8 cellular contexts compared by ENCODE assay signal in the genomic region with DNA sequence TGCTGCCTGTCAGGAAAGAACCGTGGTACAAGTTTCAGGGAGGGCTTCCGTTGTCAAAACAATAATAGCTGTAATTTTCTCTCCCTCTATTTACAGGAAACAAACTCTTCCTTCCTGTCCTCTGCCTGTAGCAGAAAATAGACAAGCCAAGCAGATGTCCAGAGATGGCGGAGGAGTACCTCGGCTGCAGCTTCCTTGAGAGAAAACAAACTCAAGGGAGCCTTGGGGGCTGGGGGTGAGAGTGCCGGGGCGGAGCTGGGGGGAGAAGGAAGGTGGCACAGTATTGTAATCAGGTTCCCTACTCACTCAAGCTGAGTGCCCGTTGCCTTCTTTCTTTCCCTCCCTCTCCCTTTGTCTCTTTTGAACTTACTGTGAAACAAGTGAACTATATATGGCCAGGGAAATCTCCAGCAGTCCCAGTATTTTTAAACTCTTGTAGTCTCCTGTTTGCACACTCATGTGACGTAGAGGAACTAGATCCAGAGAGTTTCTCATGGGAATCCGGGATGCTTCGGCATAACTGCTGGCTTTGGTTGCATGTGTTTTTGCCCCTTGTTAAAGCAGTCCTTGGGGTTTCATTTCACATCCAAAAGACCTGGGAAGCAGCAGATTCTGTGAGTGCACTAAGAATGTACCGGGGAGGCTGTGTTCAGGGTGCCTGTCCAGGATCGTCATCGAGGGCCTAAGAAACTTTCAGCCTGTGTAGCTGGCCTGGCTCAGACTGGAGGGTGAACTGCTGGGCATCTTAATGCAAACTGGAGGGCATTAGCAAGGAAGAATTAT. TPM values are rescaled to one million over a fixed set of nuclear protein-coding genes. Genes with fewer than 3 reads are reported as not detected.
DNase-seq lines count a peak whose midpoint lies in the region; ATAC-seq and TF ChIP-seq lines count a peak whose summit lies in the region.

No MANE protein-coding gene starts in this region.

- peaks cover 6% of the 10 kb centered on the region for H3K27me3 ChIP-seq in CD8-positive, alpha-beta memory T cell (ENCODE audit: insufficient read depth, low read length, poor library complexity, severe bottlenecking)

- H3K4me1 ChIP-seq in CD8-positive, alpha-beta memory T cell (ENCODE audit: insufficient read depth, low read length) = no peaks in the 10 kb centered on the region

- no peak overlapping the region for H3K27ac Mint-ChIP-seq in CD8-positive, alpha-beta memory T cell

- no peak for TF ChIP-seq CTCF in GM13976 (IDR thresholded peaks at IDR 0.05; ENCODE audit: borderline replicate concordance, control extremely low read depth, extremely low read depth, insufficient read depth, missing control alignments)

- POLR2A ChIA-PET in CD8-positive, alpha-beta memory T cell (lab: Charles Lee) = no interaction called here

- H3K9me3 ChIP-seq in CD8-positive, alpha-beta memory T cell (ENCODE audit: low read length) = no peaks in the 10 kb centered on the region

- no peak overlapping the region for H3K4me3 ChIP-seq in CD8-positive, alpha-beta memory T cell (ENCODE audit: low read length)

- no peaks in the 10 kb centered on the region for H3K36me3 Mint-ChIP-seq in CD8-positive, alpha-beta memory T cell

- in situ Hi-C loops in GM13976 (cut with MboI; ENCODE audit: low sequenced_read_pairs, unreplicated experiment) = no loop called here

- CTCF ChIA-PET in CD8-positive, alpha-beta memory T cell (lab: Charles Lee) = interaction anchor here (1.4 kb wide), 1 partner anchor 35 kb away, joined by 3 read pairs; no protein-coding TSS in a partner anchor

- peaks cover 0 to 15% of the 10 kb centered on the region in 2 donors for H3K27me3 Mint-ChIP-seq in CD8-positive, alpha-beta memory T cell

- DNase-seq in GM13976 (ENCODE audit: low spot score) (peak; percentile 8), KG1 (lab: John Stamatoyannopoulos, UW) (peak; percentile 79), left ventricle myocardium superior (no peak), NCI-H446 treated with DMSO at 0.1 percent for 48 hours (lab: John Stamatoyannopoulos, UW) (no peak), NCI-H345 treated with DMSO at 0.1 percent for 48 hours (lab: John Stamatoyannopoulos, UW; ENCODE audit: unreplicated experiment) (no peak), T1000 (lab: John Stamatoyannopoulos, UW) (no peak)
- no peak for DNase-seq in CD8-positive, alpha-beta memory T cell

- peak; percentile 59 for ATAC-seq in GM21576 (IDR thresholded peaks at IDR 0.05; ENCODE audit: unreplicated experiment)
- ATAC-seq in left ventricle myocardium superior = peak; percentile 45

- no peaks in the 10 kb centered on the region for H3K9me3 Mint-ChIP-seq in CD8-positive, alpha-beta memory T cell

- H3K27ac ChIP-seq in CD8-positive, alpha-beta memory T cell (ENCODE audit: low read depth, low read length) = no peak overlapping the region

- intact Hi-C loops in left ventricle myocardium superior (cut with micrococcal nuclease) = no loop called here

- H3K4me1 Mint-ChIP-seq in CD8-positive, alpha-beta memory T cell = no peaks in the 10 kb centered on the region

- no peaks in the 10 kb centered on the region for H3K36me3 ChIP-seq in CD8-positive, alpha-beta memory T cell (ENCODE audit: insufficient read depth, low read length)

- H3K4me3 Mint-ChIP-seq in CD8-positive, alpha-beta memory T cell = peak overlapping the region in 1 of 7 donors; percentile 20

RNA-seq across cellular contexts. Expression of gene HDDC2, which starts 44.6 kb away (rescaled TPM):
- total RNA-seq in left ventricle myocardium superior = 92.0 TPM
- total RNA-seq in CD8-positive, alpha-beta memory T cell = 100 to 1,000 TPM in 1 of 2 experiments, 10 to 100 TPM in 1; 99.9 to 105 TPM
- 108 TPM for polyA plus RNA-seq in CD8-positive, alpha-beta memory T cell

Comparison
In these comparisons a context has a peak if more than half of its experiments do, and no peak if none do; other contexts are left out.
1. DNase-seq: peak in GM13976 (single experiment) and KG1 (single experiment); none in left ventricle myocardium superior (single experiment), CD8-positive, alpha-beta memory T cell (0 of 5), NCI-H446 treated with DMSO at 0.1 percent for 48 hours (single experiment), NCI-H345 treated with DMSO at 0.1 percent for 48 hours (single experiment) and T1000 (single experiment).